ENCODE assay signal across 11 cellular contexts in genomic region chr20:43911066-43911465, GRCh38. TPM values are rescaled to one million over a fixed set of nuclear protein-coding genes. Genes with fewer than 3 reads are reported as not detected.
A peak's percentile ranks its signal among the peaks of the same experiment; 100 is the strongest.
DNase-seq lines count a peak whose midpoint lies in the region; FAIRE-seq and TF ChIP-seq lines count a peak whose summit lies in the region.
"Had no signal": no experiment of that assay in that cellular context is flagged by ENCODE, and none has a peak within 500 bp of the region (broad histone marks: within the 10 kb centered on the region; RNA-seq: fewer than 3 reads in every experiment).

No MANE protein-coding gene starts in this region.

- POLR2A ChIA-PET in activated CD4-positive, alpha-beta memory T cell treated with anti-CD3 and anti-CD28 coated beads for 36 hours (lab: Charles Lee) = no interaction called here

- FAIRE-seq in HTR-8/SVneo (lab: Jason Lieb, UNC) = peak; percentile 92
- FAIRE-seq in H54 (lab: Jason Lieb, UNC) = no peak
- no peak for FAIRE-seq in frontal cortex (lab: Jason Lieb, UNC)

- H3K27ac Mint-ChIP-seq in activated CD4-positive, alpha-beta memory T cell treated with anti-CD3 and anti-CD28 coated beads for 36 hours = peak overlapping the region; percentile 4
- H3K27ac Mint-ChIP-seq: activated T-cell treated with anti-CD3 and anti-CD28 coated beads, Interleukin-2, amount 50 U/mL, for 72 hours had no signal

- H3K9me3 Mint-ChIP-seq in activated CD4-positive, alpha-beta memory T cell treated with anti-CD3 and anti-CD28 coated beads for 36 hours = peaks cover 24% of the 10 kb centered on the region

- H3K27me3 Mint-ChIP-seq in activated CD4-positive, alpha-beta memory T cell treated with anti-CD3 and anti-CD28 coated beads for 36 hours = peaks cover 27% of the 10 kb centered on the region

- no peak overlapping the region for H3K4me3 ChIP-seq in fibroblast of villous mesenchyme (ENCODE audit: low read depth, low read length)
- no peak overlapping the region for H3K4me3 ChIP-seq in WERI-Rb-1 (ENCODE audit: low read depth, low read length)
- H3K4me3 ChIP-seq: coronary artery had no signal

- peaks cover 39% of the 10 kb centered on the region for H3K27me3 ChIP-seq in WERI-Rb-1 (ENCODE audit: insufficient read depth, low read depth, severe bottlenecking)

- no peaks in the 10 kb centered on the region for H3K36me3 ChIP-seq in WERI-Rb-1
- H3K36me3 ChIP-seq: neutrophil had no signal

- intact Hi-C loops in activated CD4-positive, alpha-beta memory T cell treated with anti-CD3 and anti-CD28 coated beads for 36 hours (cut with micrococcal nuclease) = loop anchor here (5.0 to 10.0 kb wide), 2 partner anchors 64 to 164 kb away; no protein-coding TSS in a partner anchor

- no peak overlapping the region for H3K27ac ChIP-seq in WERI-Rb-1
- H3K27ac ChIP-seq: coronary artery, neutrophil had no signal

- DNase-seq in COLO829 (ENCODE audit: low spot score) = peak; percentile 50
- DNase-seq in HTR-8/SVneo (ENCODE audit: insufficient read length, low spot score) = peak; percentile 69
- DNase-seq in activated CD4-positive, alpha-beta memory T cell treated with anti-CD3 and anti-CD28 coated beads for 36 hours = peak; percentile 35
- peak; percentile 59 for DNase-seq in fibroblast of villous mesenchyme (ENCODE audit: low read depth)
- no peak for DNase-seq in WERI-Rb-1
- DNase-seq in H54 (ENCODE audit: insufficient read length, low spot score) = no peak
- no peak for DNase-seq in frontal cortex (ENCODE audit: low spot score in 2 of 2)
- no peak for DNase-seq in NCI-H1092 treated with DMSO at 0.1 percent for 48 hours (lab: John Stamatoyannopoulos, UW)

- peaks cover 18% of the 10 kb centered on the region for H3K9me3 ChIP-seq in WERI-Rb-1 (ENCODE audit: severe bottlenecking)
- H3K9me3 ChIP-seq: neutrophil had no signal

- peak; percentile 33 for TF ChIP-seq CTCF in fibroblast of villous mesenchyme (IDR thresholded peaks at IDR 0.05; ENCODE audit: insufficient read depth, low read depth, low read length)
- TF ChIP-seq CTCF in WERI-Rb-1 (IDR thresholded peaks at IDR 0.05; ENCODE audit: low read depth, low read length) = no peak

- CTCF ChIA-PET in activated CD4-positive, alpha-beta memory T cell treated with anti-CD3 and anti-CD28 coated beads for 36 hours (lab: Charles Lee) = interaction anchor here (0.7 kb wide), 1 partner anchor 160 kb away, joined by 3 read pairs; no protein-coding TSS in a partner anchor

- H3K36me3 Mint-ChIP-seq in activated CD4-positive, alpha-beta memory T cell treated with anti-CD3 and anti-CD28 coated beads for 36 hours = peaks cover 9% of the 10 kb centered on the region

- peaks cover 28% of the 10 kb centered on the region for H3K4me1 Mint-ChIP-seq in activated CD4-positive, alpha-beta memory T cell treated with anti-CD3 and anti-CD28 coated beads for 36 hours (ENCODE audit: low read depth)

- no peak for TF ChIP-seq POLR2A in H54 (IDR thresholded peaks at IDR 0.05; ENCODE audit: low read depth, low read length)

- H3K4me3 Mint-ChIP-seq in activated CD4-positive, alpha-beta memory T cell treated with anti-CD3 and anti-CD28 coated beads for 36 hours = no peak overlapping the region
- H3K4me3 Mint-ChIP-seq: activated T-cell treated with anti-CD3 and anti-CD28 coated beads, Interleukin-2, amount 50 U/mL, for 72 hours had no signal

RNA-seq across cellular contexts. Expression of gene TOX2, which starts 3.6 kb away (rescaled TPM):
- 1 to 10 TPM; 2.2 to 2.5 TPM for total RNA-seq in activated CD4-positive, alpha-beta memory T cell treated with anti-CD3 and anti-CD28 coated beads for 36 hours
- total RNA-seq in fibroblast of villous mesenchyme (0.43 and 1.9 TPM in 2 replicates), frontal cortex (0.41 TPM)

Comparison
In these comparisons a context has a peak if more than half of its experiments do, and no peak if none do; other contexts are left out.
1. DNase-seq: peak in COLO829 (single experiment), HTR-8/SVneo (single experiment), activated CD4-positive, alpha-beta memory T cell treated with anti-CD3 and anti-CD28 coated beads for 36 hours (single experiment) and fibroblast of villous mesenchyme (single experiment); none in WERI-Rb-1 (single experiment), H54 (single experiment), frontal cortex (0 of 2) and NCI-H1092 treated with DMSO at 0.1 percent for 48 hours (single experiment).